In genomic region chr10:7703140-7703539, GRCh38 we compare ENCODE assay signal across 1 cellular context.
TF ChIP-seq lines count a peak whose summit lies in the region.

Gene ITIH2 (plus strand): TSS chr10:7703316. CDS start chr10:7703435, 119 bp downstream.

TF ChIP-seq in HepG2, 621 proteins besides CTCF, POLR2A, EP300 and RAD21 (continued from another document and continues in another):
- TF ChIP-seq FIP1L1 (IDR thresholded peaks at IDR 0.05; ENCODE audit: borderline replicate concordance, insufficient read depth, low read depth, low read length) (no peak), ZSCAN30 (CRISPR knock-in tag; IDR thresholded peaks at IDR 0.05) (no peak), MTF2 (CRISPR knock-in tag; IDR thresholded peaks at IDR 0.05; ENCODE audit: borderline replicate concordance) (no peak), SMYD3 (CRISPR knock-in tag; IDR thresholded peaks at IDR 0.05) (no peak), ZNF142 (CRISPR knock-in tag; IDR thresholded peaks at IDR 0.05) (no peak), ZNF12 (CRISPR knock-in tag; IDR thresholded peaks at IDR 0.05) (peak; percentile 58; the same call in 1 of the 2 replicates), NFRKB (IDR thresholded peaks at IDR 0.05) (no peak), TRIM22 (IDR thresholded peaks at IDR 0.05) (no peak), ZNF772 (CRISPR knock-in tag; IDR thresholded peaks at IDR 0.05) (no peak), ZNF670 (CRISPR knock-in tag; IDR thresholded peaks at IDR 0.05; ENCODE audit: borderline replicate concordance) (no peak), ETS1 (CRISPR knock-in tag; IDR thresholded peaks at IDR 0.05) (no peak), ZNF180 (CRISPR knock-in tag; IDR thresholded peaks at IDR 0.05; ENCODE audit: borderline replicate concordance, low read depth) (no peak), GABPA (IDR thresholded peaks at IDR 0.05; ENCODE audit: low read depth, low read length) (no peak), GABPA (CRISPR knock-in tag; IDR thresholded peaks at IDR 0.05; ENCODE audit: low read depth) (0 out of 2 replicates have a peak, but pooled peaks have one; percentile 19), ZSCAN20 (CRISPR knock-in tag; IDR thresholded peaks at IDR 0.05; ENCODE audit: borderline replicate concordance) (no peak), ZNF256 (CRISPR knock-in tag; conservative IDR thresholded peaks at IDR 0.05) (no peak), ZNF251 (CRISPR knock-in tag; IDR thresholded peaks at IDR 0.05) (no peak), ZNF790 (CRISPR knock-in tag; IDR thresholded peaks at IDR 0.05; ENCODE audit: borderline replicate concordance) (no peak), MTA1 (CRISPR knock-in tag; IDR thresholded peaks at IDR 0.05; ENCODE audit: borderline replicate concordance) (no peak), ZFY (CRISPR knock-in tag; IDR thresholded peaks at IDR 0.05) (no peak), ZNF441 (CRISPR knock-in tag; IDR thresholded peaks at IDR 0.05; ENCODE audit: borderline replicate concordance) (no peak), HIVEP1 (CRISPR knock-in tag; IDR thresholded peaks at IDR 0.05) (no peak), MNT (IDR thresholded peaks at IDR 0.05) (no peak), ZNF883 (CRISPR knock-in tag; IDR thresholded peaks at IDR 0.05; ENCODE audit: not compliant biosample characterization) (no peak), STAG1 (CRISPR knock-in tag; IDR thresholded peaks at IDR 0.05) (no peak), JUN (CRISPR knock-in tag; IDR thresholded peaks at IDR 0.05) (no peak), PHF8 (CRISPR knock-in tag; IDR thresholded peaks at IDR 0.05) (no peak), TSC22D2 (CRISPR knock-in tag; IDR thresholded peaks at IDR 0.05; ENCODE audit: borderline replicate concordance) (no peak), JUND (CRISPR knock-in tag; IDR thresholded peaks at IDR 0.05) (no peak), GTF2F1 (IDR thresholded peaks at IDR 0.05; ENCODE audit: low read length) (no peak), ZNF484 (CRISPR knock-in tag; IDR thresholded peaks at IDR 0.05; ENCODE audit: borderline replicate concordance, low read depth) (no peak), ATRX (CRISPR knock-in tag; IDR thresholded peaks at IDR 0.05; ENCODE audit: borderline replicate concordance) (no peak), MZF1 (CRISPR knock-in tag; IDR thresholded peaks at IDR 0.05; ENCODE audit: borderline replicate concordance) (no peak), ZMYM3 (CRISPR knock-in tag; IDR thresholded peaks at IDR 0.05) (no peak), ZNF740 (CRISPR knock-in tag; IDR thresholded peaks at IDR 0.05) (no peak), ZNF614 (CRISPR knock-in tag; IDR thresholded peaks at IDR 0.05; ENCODE audit: borderline replicate concordance) (no peak), ZNF20 (CRISPR knock-in tag; IDR thresholded peaks at IDR 0.05) (no peak), PITX1 (CRISPR knock-in tag; IDR thresholded peaks at IDR 0.05) (peak; percentile 43; the same call in 1 of the 2 replicates), AGO2 (optimal IDR thresholded peaks at IDR 0.05; ENCODE audit: low read depth, low read length) (no peak), THAP7 (CRISPR knock-in tag; IDR thresholded peaks at IDR 0.05) (no peak), NR2F2 (IDR thresholded peaks at IDR 0.05; ENCODE audit: borderline replicate concordance, low read depth) (peak; percentile 91), IRF9 (CRISPR knock-in tag; IDR thresholded peaks at IDR 0.05; ENCODE audit: borderline replicate concordance) (no peak), TEAD3 (CRISPR knock-in tag; optimal IDR thresholded peaks at IDR 0.05; ENCODE audit: borderline replicate concordance) (peak; percentile 53), NCOA2 (CRISPR knock-in tag; IDR thresholded peaks at IDR 0.05) (peak; percentile 89), SRF (IDR thresholded peaks at IDR 0.05; ENCODE audit: low read depth, low read length) (peak; percentile 51; the same call in 1 of the 2 replicates), ZSCAN21 (CRISPR knock-in tag; IDR thresholded peaks at IDR 0.05; ENCODE audit: borderline replicate concordance) (no peak), HNF4G (IDR thresholded peaks at IDR 0.05; ENCODE audit: borderline replicate concordance, low read depth, low read length) (peak; percentile 46; the same call in 1 of the 2 replicates), HNF4G (CRISPR knock-in tag; IDR thresholded peaks at IDR 0.05; ENCODE audit: borderline replicate concordance, low read depth) (no peak), KAT8 (CRISPR knock-in tag; IDR thresholded peaks at IDR 0.05) (no peak; the same call in 1 of the 2 replicates), PPARG (CRISPR knock-in tag; conservative IDR thresholded peaks at IDR 0.05) (peak; percentile 44), TOE1 (CRISPR knock-in tag; IDR thresholded peaks at IDR 0.05) (no peak), ZNF230 (CRISPR knock-in tag; IDR thresholded peaks at IDR 0.05) (no peak), ZBTB7B (CRISPR knock-in tag; IDR thresholded peaks at IDR 0.05) (no peak), BHLHE40 (IDR thresholded peaks at IDR 0.05; ENCODE audit: low read length) (no peak), MAFK (conservative IDR thresholded peaks at IDR 0.05 in 1 of 2, IDR thresholded peaks at IDR 0.05 in 1 of 2; ENCODE audit: low read length in 2 of 2) (no peak), ZNF510 (CRISPR knock-in tag; IDR thresholded peaks at IDR 0.05; ENCODE audit: low read depth) (no peak), ZNF44 (CRISPR knock-in tag; IDR thresholded peaks at IDR 0.05) (no peak), ONECUT2 (CRISPR knock-in tag; IDR thresholded peaks at IDR 0.05) (peak; percentile 85), ZNF782 (CRISPR knock-in tag; IDR thresholded peaks at IDR 0.05; ENCODE audit: borderline replicate concordance) (no peak; the same call in 1 of the 2 replicates), CREM (IDR thresholded peaks at IDR 0.05) (peak; percentile 82), CREM (CRISPR knock-in tag; IDR thresholded peaks at IDR 0.05) (no peak), ARID2 (CRISPR knock-in tag; IDR thresholded peaks at IDR 0.05; ENCODE audit: borderline replicate concordance) (no peak), ZNF629 (CRISPR knock-in tag; conservative IDR thresholded peaks at IDR 0.05) (no peak), REPIN1 (CRISPR knock-in tag; IDR thresholded peaks at IDR 0.05; ENCODE audit: borderline replicate concordance, low read depth) (no peak), ZNF503 (CRISPR knock-in tag; IDR thresholded peaks at IDR 0.05) (peak; percentile 63; the same call in 1 of the 2 replicates), PRMT3 (CRISPR knock-in tag; IDR thresholded peaks at IDR 0.05; ENCODE audit: borderline replicate concordance, low read depth) (no peak), ATF3 (CRISPR knock-in tag; IDR thresholded peaks at IDR 0.05) (no peak), ZNF263 (CRISPR knock-in tag; IDR thresholded peaks at IDR 0.05) (no peak)
